ENCODE assay signal across 19 cellular contexts in the genomic region with DNA sequence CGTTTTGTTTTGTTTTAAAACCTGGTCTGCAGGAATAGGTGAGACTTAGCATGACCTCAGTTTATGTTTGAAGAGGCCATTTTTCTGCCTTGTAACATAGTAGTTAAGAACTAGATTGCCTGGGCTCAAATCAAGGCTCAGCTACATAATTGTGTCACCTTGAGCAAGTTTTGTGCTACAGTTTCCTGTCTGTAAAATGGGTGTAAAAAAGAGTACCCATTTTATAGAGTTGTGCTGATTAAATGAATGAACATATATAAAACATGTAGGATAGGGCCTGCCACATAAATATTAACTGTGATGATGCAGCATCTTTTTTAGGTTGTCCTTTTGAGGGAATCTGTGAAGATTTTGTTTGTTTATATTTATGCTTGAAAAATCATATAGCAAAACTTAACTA. TPM values are rescaled to one million over a fixed set of nuclear protein-coding genes. Genes with fewer than 3 reads are reported as not detected.
DNase-seq lines count a peak whose midpoint lies in the region; ATAC-seq and TF ChIP-seq lines count a peak whose summit lies in the region.
"Had no signal": no experiment of that assay in that cellular context is flagged by ENCODE, and none has a peak within 500 bp of the region (broad histone marks: within the 10 kb centered on the region; RNA-seq: fewer than 3 reads in every experiment).

No MANE protein-coding gene starts in this region.

- H3K18ac ChIP-seq in trophoblast cell (ENCODE audit: low read length), result no peak overlapping the region

- peaks cover 25% of the 10 kb centered on the region for H3K4me1 ChIP-seq in OCI-LY7 (ENCODE audit: insufficient read depth, low read length, poor library complexity, severe bottlenecking)
- H3K4me1 ChIP-seq in trophoblast cell (ENCODE audit: control insufficient read depth in 1 of 2, insufficient read depth in 2 of 2, low read length in 2 of 2), result peaks cover 2% of the 10 kb centered on the region in 2 experiments
- H3K4me1 ChIP-seq in thyroid gland, result peaks cover 14 to 17% of the 10 kb centered on the region in 2 donors

- H4K12ac ChIP-seq in trophoblast cell (ENCODE audit: low read depth, low read length), result no peak overlapping the region

- H3K79me2 ChIP-seq in OCI-LY7 (ENCODE audit: insufficient read depth, low read depth, low read length) (peaks cover 93% of the 10 kb centered on the region), trophoblast cell (ENCODE audit: control insufficient read depth, insufficient read depth, low read length, poor library complexity) (peaks cover 11% of the 10 kb centered on the region)

- no peak overlapping the region for H3K4me3 Mint-ChIP-seq in activated naive CD8-positive, alpha-beta T cell treated with anti-CD3 and anti-CD28 coated beads, Interleukin-2, amount 50 U/mL, for 24 hours
- H3K4me3 Mint-ChIP-seq: H9 had no signal

- no peak overlapping the region for H4K8ac ChIP-seq in trophoblast cell (ENCODE audit: low read depth, low read length)

- H3K27me3 Mint-ChIP-seq in activated naive CD8-positive, alpha-beta T cell treated with anti-CD3 and anti-CD28 coated beads, Interleukin-2, amount 50 U/mL, for 24 hours, result no peaks in the 10 kb centered on the region

- no TSS peak for BruUV-seq in OCI-LY7 (replicated peaks; lab: Mats Ljungman, UMichigan)

- no peak overlapping the region for H2AFZ ChIP-seq in OCI-LY7 (ENCODE audit: low read length)
- no peak overlapping the region for H2AFZ ChIP-seq in trophoblast cell (ENCODE audit: insufficient read depth, low read length, poor library complexity)

- no peak for DNase-seq in activated naive CD4-positive, alpha-beta T cell treated with anti-CD3 and anti-CD28 coated beads, Interleukin-2, amount 50 U/mL, for 72 hours (ENCODE audit: low spot score in 2 of 2)
- DNase-seq in activated naive CD4-positive, alpha-beta T cell treated with Interleukin-2 at 50 U/mL for 16 hours, result no peak
- no peak for DNase-seq in OCI-LY7 (ENCODE audit: low spot score)
- no peak for DNase-seq in activated naive CD8-positive, alpha-beta T cell treated with anti-CD3 and anti-CD28 coated beads, Interleukin-2, amount 50 U/mL, for 24 hours
- DNase-seq in trophoblast cell, result no peak
- DNase-seq in RKO (ENCODE audit: low spot score), result no peak
- DNase-seq in thyroid gland, result no peak
- DNase-seq: anterior cingulate cortex; COR-L47; EL; H9; head of caudate nucleus; NCI-H2029; NCI-H524 treated with DMSO at 0.1 percent for 48 hours; SJCRH30; stimulated activated CD4-positive, alpha-beta T cell treated with anti-CD3 and anti-CD28 coated beads, Interleukin-2, amount 100 ng/mL, for 24 hours had no signal

- H3K36me3 Mint-ChIP-seq in activated naive CD4-positive, alpha-beta T cell treated with anti-CD3 and anti-CD28 coated beads, Interleukin-2, amount 50 U/mL, for 72 hours, result peaks cover 4 to 44% of the 10 kb centered on the region in 2 donors
- H3K36me3 Mint-ChIP-seq in activated naive CD8-positive, alpha-beta T cell treated with anti-CD3 and anti-CD28 coated beads, Interleukin-2, amount 50 U/mL, for 24 hours (ENCODE audit: low read depth), result peaks cover 46% of the 10 kb centered on the region

- TF ChIP-seq CTCF in OCI-LY7 (conservative IDR thresholded peaks at IDR 0.05; ENCODE audit: low read length), result no peak
- TF ChIP-seq CTCF in thyroid gland (IDR thresholded peaks at IDR 0.05), result no peak

- CTCF ChIA-PET in OCI-LY7 (lab: Charles Lee; ENCODE audit: unreplicated experiment), result no interaction called here

- H4K20me1 ChIP-seq in OCI-LY7 (ENCODE audit: insufficient read depth, low read length), result peaks cover 23% of the 10 kb centered on the region

- no peak overlapping the region for H3K9ac ChIP-seq in trophoblast cell (ENCODE audit: low read length)

- H3K4me3 ChIP-seq in OCI-LY7 (ENCODE audit: low read depth, low read length, poor library complexity, severe bottlenecking) (no peak overlapping the region), trophoblast cell (ENCODE audit: low read depth, low read length) (no peak overlapping the region), thyroid gland (replicated peaks in 1 of 3) (no peak overlapping the region)
- H3K4me3 ChIP-seq: lung, SJCRH30 had no signal

- H2BK12ac ChIP-seq in trophoblast cell (ENCODE audit: low read length), result no peak overlapping the region

- no peak for ATAC-seq in activated naive CD4-positive, alpha-beta T cell treated with anti-CD3 and anti-CD28 coated beads, Interleukin-2, amount 50 U/mL, for 72 hours
- no peak for ATAC-seq in activated naive CD8-positive, alpha-beta T cell treated with anti-CD3 and anti-CD28 coated beads, Interleukin-2, amount 50 U/mL, for 24 hours
- no peak for ATAC-seq in HG03045 (IDR thresholded peaks at IDR 0.05; ENCODE audit: unreplicated experiment)
- ATAC-seq: activated CD4-positive, CD25-positive, alpha-beta regulatory T cell treated with anti-CD3 and anti-CD28 coated beads, Interleukin-2, amount 50 U/mL, for 24 hours had no signal

- no peak overlapping the region for H2BK5ac ChIP-seq in trophoblast cell (ENCODE audit: low read depth, low read length, poor library complexity)

- no peaks in the 10 kb centered on the region for H3K27me3 ChIP-seq in trophoblast cell (ENCODE audit: insufficient read depth, low read length)
- H3K27me3 ChIP-seq in thyroid gland, result no peaks in the 10 kb centered on the region
- H3K27me3 ChIP-seq: SJCRH30 had no signal

- POLR2A ChIA-PET in OCI-LY7 (lab: Charles Lee), result interaction anchor here (0.7 to 0.9 kb wide), 2 partner anchors 11 to 40 kb away, joined by 3 read pairs; no protein-coding TSS in a partner anchor

- H3K9me2 ChIP-seq in OCI-LY7 (ENCODE audit: insufficient read depth, low read length), result no peaks in the 10 kb centered on the region

- no peak for TF ChIP-seq POLR2A in thyroid gland (IDR thresholded peaks at IDR 0.05)

- H3K27ac ChIP-seq in OCI-LY7 (ENCODE audit: low read depth, low read length, poor library complexity, severe bottlenecking) (no peak overlapping the region), trophoblast cell (ENCODE audit: low read depth, low read length) (no peak overlapping the region), thyroid gland (no peak overlapping the region)
- H3K27ac ChIP-seq: SJCRH30 had no signal

- peak overlapping the region; percentile 20; the same call in 1 of the 2 replicates for H3K4me2 ChIP-seq in OCI-LY7 (ENCODE audit: low read length)
- no peak overlapping the region for H3K4me2 ChIP-seq in trophoblast cell (ENCODE audit: low read length)

- H2BK120ac ChIP-seq in trophoblast cell (ENCODE audit: insufficient read depth, low read length, poor library complexity), result no peak overlapping the region

- no peaks in the 10 kb centered on the region for H3K79me1 ChIP-seq in trophoblast cell (ENCODE audit: low read length)

- H4K91ac ChIP-seq in trophoblast cell (ENCODE audit: low read depth, low read length), result no peak overlapping the region

- H3K14ac ChIP-seq in trophoblast cell (ENCODE audit: low read length), result no peak overlapping the region

- peak overlapping the region; percentile 96 for H3K4ac ChIP-seq in trophoblast cell (ENCODE audit: low read depth, low read length)

- peaks cover 73% of the 10 kb centered on the region for H3K4me1 Mint-ChIP-seq in activated naive CD8-positive, alpha-beta T cell treated with anti-CD3 and anti-CD28 coated beads, Interleukin-2, amount 50 U/mL, for 24 hours

- H3K9me3 Mint-ChIP-seq in activated naive CD4-positive, alpha-beta T cell treated with anti-CD3 and anti-CD28 coated beads, Interleukin-2, amount 50 U/mL, for 72 hours, result no peaks in the 10 kb centered on the region
- H3K9me3 Mint-ChIP-seq in activated naive CD8-positive, alpha-beta T cell treated with anti-CD3 and anti-CD28 coated beads, Interleukin-2, amount 50 U/mL, for 24 hours, result no peaks in the 10 kb centered on the region
- H3K9me3 Mint-ChIP-seq: H9 had no signal

- H3K9me3 ChIP-seq in OCI-LY7 (ENCODE audit: low read length), result no peaks in the 10 kb centered on the region
- H3K9me3 ChIP-seq in trophoblast cell (ENCODE audit: insufficient read depth, low read depth, low read length), result no peaks in the 10 kb centered on the region
- H3K9me3 ChIP-seq in thyroid gland, result no peaks in the 10 kb centered on the region
- H3K9me3 ChIP-seq: SJCRH30 had no signal

- intact Hi-C loops in OCI-LY7 (cut with micrococcal nuclease; ENCODE audit: unreplicated experiment), result loop anchor here (10.0 kb wide), 1 partner anchor 835 kb away; a partner anchor contains a TSS
- intact Hi-C loops in thyroid gland (cut with DNase I), result loop anchor here (10.0 kb wide), 2 partner anchors 55 to 115 kb away; no protein-coding TSS in a partner anchor

- no peak overlapping the region for H2AK5ac ChIP-seq in trophoblast cell (ENCODE audit: low read length)

- H3K27ac Mint-ChIP-seq in activated naive CD4-positive, alpha-beta T cell treated with anti-CD3 and anti-CD28 coated beads, Interleukin-2, amount 50 U/mL, for 72 hours, result peak overlapping the region; percentile 9 to 48
- H3K27ac Mint-ChIP-seq in activated naive CD8-positive, alpha-beta T cell treated with anti-CD3 and anti-CD28 coated beads, Interleukin-2, amount 50 U/mL, for 24 hours, result peak overlapping the region; percentile 2
- H3K27ac Mint-ChIP-seq: H9 had no signal

- H3K36me3 ChIP-seq in OCI-LY7 (ENCODE audit: insufficient read depth, low read length) (peaks cover 44% of the 10 kb centered on the region), trophoblast cell (ENCODE audit: control insufficient read depth in 1 of 2, insufficient read depth in 2 of 2, low read length in 2 of 2) (peaks cover 0 to 6% of the 10 kb centered on the region in 2 experiments), thyroid gland (no peaks in the 10 kb centered on the region)

- no CpG with 5 or more reads among the region's 1 CpG for WGBS in trophoblast cell (ENCODE audit: extremely low coverage, insufficient coverage, insufficient read length)
- WGBS in thyroid gland, 2 donors, result 83 to 85% methylated on average over 1 of the region's 1 CpG

- no peak overlapping the region for H3K23ac ChIP-seq in trophoblast cell (ENCODE audit: low read length)

RNA-seq across cellular contexts. Expression of a gene that starts 7.2 kb away (rescaled TPM):
- 100 to 1,000 TPM; 110 to 145 TPM for total RNA-seq in activated naive CD4-positive, alpha-beta T cell treated with anti-CD3 and anti-CD28 coated beads, Interleukin-2, amount 50 U/mL, for 72 hours
- total RNA-seq in OCI-LY7 (2014; rRNA removed; shearing (Covaris generic)), result 66.4 and 84.1 TPM in 2 replicates
- total RNA-seq in OCI-LY7 (2022) (131 and 135 TPM in 2 replicates), thyroid gland (100 to 1,000 TPM in 2 of 4 donors, 10 to 100 TPM in 2; 90.0 to 211 (median 109) TPM)
- 67.0 and 67.8 TPM in 2 replicates for polyA plus RNA-seq in trophoblast cell (2013)
